ENCODE assay signal across 9 cellular contexts in genomic region chr6:136584290-136584689, GRCh38. TPM values are rescaled to one million over a fixed set of nuclear protein-coding genes. Genes with fewer than 3 reads are reported as not detected.
DNase-seq lines count a peak whose midpoint lies in the region; ATAC-seq and TF ChIP-seq lines count a peak whose summit lies in the region.
"Not testable (repeated sequence)": the region's sequence is repeated elsewhere in the genome, so short reads cannot be mapped to it uniquely, and the experiment has no call there.
"Had no signal": no experiment of that assay in that cellular context is flagged by ENCODE, and none has a peak within 500 bp of the region (broad histone marks: within the 10 kb centered on the region; RNA-seq: fewer than 3 reads in every experiment).

No MANE protein-coding gene starts in this region.

- not testable (repeated sequence) for H3K79me2 ChIP-seq in PC-9 (ENCODE audit: low read depth)

- H3K36me3 Mint-ChIP-seq in CD14-positive monocyte = peaks cover 75 to 88% of the 10 kb centered on the region in 2 donors
- H3K36me3 Mint-ChIP-seq in activated T-helper 17 cell treated with anti-CD3 and anti-CD28 coated beads, Interleukin-2, amount 50 U/mL, for 72 hours (ENCODE audit: low read depth) = peaks cover 94% of the 10 kb centered on the region
- H3K36me3 Mint-ChIP-seq in central memory CD8-positive, alpha-beta T cell (ENCODE audit: insufficient read depth) = peaks cover 37% of the 10 kb centered on the region

- ATAC-seq in activated T-helper 17 cell treated with anti-CD3 and anti-CD28 coated beads, Interleukin-2, amount 50 U/mL, for 72 hours (replicated peaks); central memory CD8-positive, alpha-beta T cell (replicated peaks; ENCODE audit: extremely low read depth, poor library complexity, severe bottlenecking); psoas muscle; aorta (ENCODE audit: low FRiP score): not testable (repeated sequence)

- not testable (repeated sequence) for H3K27me3 Mint-ChIP-seq in CD14-positive monocyte (ENCODE audit: low read depth in 3 of 3); activated T-helper 17 cell treated with anti-CD3 and anti-CD28 coated beads, Interleukin-2, amount 50 U/mL, for 72 hours; central memory CD8-positive, alpha-beta T cell

- not testable (repeated sequence) for H2AFZ ChIP-seq in PC-9

- TF ChIP-seq CTCF in CD14-positive monocyte (IDR thresholded peaks at IDR 0.05); PC-9 (conservative IDR thresholded peaks at IDR 0.05); esophagus squamous epithelium (IDR thresholded peaks at IDR 0.05); psoas muscle (IDR thresholded peaks at IDR 0.05); thyroid gland (IDR thresholded peaks at IDR 0.05): not testable (repeated sequence)

- not testable (repeated sequence) for H3K4me3 ChIP-seq in PC-9; esophagus squamous epithelium; psoas muscle; thyroid gland (replicated peaks in 1 of 3); aorta (ENCODE audit: low read length in 2 of 2)

- not testable (repeated sequence) for H3K27me3 ChIP-seq in PC-9 (ENCODE audit: insufficient read depth, low read depth); esophagus squamous epithelium; psoas muscle (ENCODE audit: insufficient read depth in 3 of 3, low read length in 2 of 3); thyroid gland; aorta (ENCODE audit: control insufficient read depth in 1 of 2, insufficient read depth in 2 of 2, low read length in 1 of 2)

- not testable (repeated sequence) for H3K4me2 ChIP-seq in PC-9

- peaks cover 23% of the 10 kb centered on the region for H3K4me1 ChIP-seq in PC-9 (replicated peaks; ENCODE audit: insufficient read depth)
- peaks cover 0 to 27% (median 3%) of the 10 kb centered on the region in 3 donors for H3K4me1 ChIP-seq in esophagus squamous epithelium
- peaks cover 25% of the 10 kb centered on the region for H3K4me1 ChIP-seq in psoas muscle
- H3K4me1 ChIP-seq in thyroid gland = peaks cover 0 to 20% of the 10 kb centered on the region in 2 donors
- not testable (repeated sequence) for H3K4me1 ChIP-seq in aorta (ENCODE audit: control insufficient read depth in 1 of 2, insufficient read depth in 2 of 2, low read length in 2 of 2)

- not testable (repeated sequence) for H4K20me1 ChIP-seq in PC-9 (ENCODE audit: insufficient read depth)

- H3K36me3 ChIP-seq in PC-9 (ENCODE audit: low read depth) (peaks cover 34% of the 10 kb centered on the region), esophagus squamous epithelium (peaks cover 0 to 59% (median 7%) of the 10 kb centered on the region in 3 donors), psoas muscle (ENCODE audit: insufficient read depth in 1 of 2, low read depth in 1 of 2) (peaks cover 0 to 16% of the 10 kb centered on the region in 2 donors), thyroid gland (peaks cover 10 to 23% of the 10 kb centered on the region in 2 donors)
- H3K36me3 ChIP-seq in aorta (ENCODE audit: control insufficient read depth in 1 of 2, insufficient read depth in 2 of 2, low read length in 1 of 2) = not testable (repeated sequence)

- H3K27ac ChIP-seq in PC-9 = peak overlapping the region; percentile 66; the same call in 1 of the 2 replicates
- peak overlapping the region in 3 of 4 donors; percentile 61 to 81 (median 64) for H3K27ac ChIP-seq in esophagus squamous epithelium
- H3K27ac ChIP-seq in psoas muscle = peak overlapping the region; percentile 78
- H3K27ac ChIP-seq in thyroid gland = peak overlapping the region in 2 of 3 donors; percentile 55 to 62
- peak overlapping the region; percentile 63 to 78 for H3K27ac ChIP-seq in aorta (ENCODE audit: low read depth in 1 of 2, low read length in 2 of 2)

- H3K9me3 ChIP-seq in PC-9 (ENCODE audit: insufficient read depth, low read depth); esophagus squamous epithelium; psoas muscle; thyroid gland; aorta (ENCODE audit: control insufficient read depth, low read length): not testable (repeated sequence)

- DNase-seq in CD14-positive monocyte (ENCODE audit: low spot score); PC-9; central memory CD8-positive, alpha-beta T cell (ENCODE audit: low spot score in 2 of 2); esophagus squamous epithelium (lab: John Stamatoyannopoulos, UW); psoas muscle; thyroid gland; aorta: not testable (repeated sequence)

- H3K9me3 Mint-ChIP-seq in CD14-positive monocyte; activated T-helper 17 cell treated with anti-CD3 and anti-CD28 coated beads, Interleukin-2, amount 50 U/mL, for 72 hours; central memory CD8-positive, alpha-beta T cell: not testable (repeated sequence)

- peak overlapping the region; percentile 91 to 97 (median 94) for H3K27ac Mint-ChIP-seq in CD14-positive monocyte
- H3K27ac Mint-ChIP-seq in activated T-helper 17 cell treated with anti-CD3 and anti-CD28 coated beads, Interleukin-2, amount 50 U/mL, for 72 hours = peak overlapping the region; percentile 39
- H3K27ac Mint-ChIP-seq in central memory CD8-positive, alpha-beta T cell (ENCODE audit: low read depth) = peak overlapping the region; percentile 64

- peaks cover 13% of the 10 kb centered on the region for H3F3A ChIP-seq in PC-9 (ENCODE audit: insufficient read depth, low read depth)

- not testable (repeated sequence) for BruUV-seq in PC-9 (replicated peaks; lab: Mats Ljungman, UMichigan)

- CTCF ChIA-PET in PC-9 (lab: Charles Lee) = interaction anchor here (0.9 kb wide), 1 partner anchor 208 kb away, joined by 4 read pairs; the partner anchor contains the start of gene MAP3K5

- POLR2A ChIA-PET in PC-9 (lab: Charles Lee; ENCODE audit: unreplicated experiment) = interaction anchor here (0.6 kb wide), 1 partner anchor 1324 kb away, joined by 9 read pairs; no protein-coding TSS in a partner anchor

- 81 to 88% methylated on average over 5 of the region's 5 CpGs for WGBS in esophagus squamous epithelium, 2 donors
- 79 to 96% (median 86%) methylated on average over 5 of the region's 5 CpGs for WGBS in psoas muscle, 3 donors
- WGBS in thyroid gland, 2 donors = 88 to 95% methylated on average over 5 of the region's 5 CpGs
- 89 to 90% methylated on average over 5 of the region's 5 CpGs for WGBS in aorta, 2 donors

- H3K4me1 Mint-ChIP-seq in CD14-positive monocyte; activated T-helper 17 cell treated with anti-CD3 and anti-CD28 coated beads, Interleukin-2, amount 50 U/mL, for 72 hours; central memory CD8-positive, alpha-beta T cell: not testable (repeated sequence)

- H3K9me2 ChIP-seq in PC-9 (ENCODE audit: insufficient read depth) = not testable (repeated sequence)

- TF ChIP-seq POLR2A in esophagus squamous epithelium (IDR thresholded peaks at IDR 0.05); thyroid gland (IDR thresholded peaks at IDR 0.05): not testable (repeated sequence)

- not testable (repeated sequence) for H3K4me3 Mint-ChIP-seq in CD14-positive monocyte; activated T-helper 17 cell treated with anti-CD3 and anti-CD28 coated beads, Interleukin-2, amount 50 U/mL, for 72 hours; central memory CD8-positive, alpha-beta T cell

- intact Hi-C loops in CD14-positive monocyte (cut with micrococcal nuclease) (loop anchor here (10.0 kb wide), 2 partner anchors 61 to 211 kb away; partner anchors contain the start of gene MAP3K5 (in 1 of the 2)), esophagus squamous epithelium (cut with DNase I) (loop anchor here (10.0 kb wide), 2 partner anchors 61 to 211 kb away; partner anchors contain the start of gene MAP3K5), psoas muscle (cut with DNase I) (loop anchor here in 1 of 2 donors (5.0 to 10.0 kb wide), 2 partner anchors 208 to 1061 kb away; partner anchors contain the start of gene MAP3K5), thyroid gland (cut with DNase I) (loop anchor here (5.0 to 10.0 kb wide), 2 partner anchors 61 to 208 kb away; partner anchors contain the start of gene MAP3K5), aorta (cut with DNase I) (loop anchor here in 1 of 2 donors (10.0 kb wide), 1 partner anchor 631 kb away; the partner anchor contains the start of gene IFNGR1)
- intact Hi-C loops in PC-9 (cut with micrococcal nuclease; ENCODE audit: unreplicated experiment) = not testable (repeated sequence)

RNA-seq across cellular contexts. Expression of gene MAP7, which starts 34.1 kb away (rescaled TPM):
- polyA plus RNA-seq in CD14-positive monocyte = 1 to 10 TPM; 1.2 to 1.6 TPM
- 27.5 and 33.7 TPM in 2 replicates for total RNA-seq in PC-9 (2021)
- 1 to 10 TPM in 1 of 2 donors, under 1 TPM in 1; 0.76 to 1.2 TPM for total RNA-seq in activated T-helper 17 cell treated with anti-CD3 and anti-CD28 coated beads, Interleukin-2, amount 50 U/mL, for 72 hours
- 10 to 100 TPM; 18.3 to 33.0 (median 28.2) TPM for total RNA-seq in esophagus squamous epithelium
- total RNA-seq in psoas muscle = under 1 TPM; 0.32 to 0.94 (median 0.62) TPM
- polyA plus RNA-seq in psoas muscle = under 1 TPM; 0.10 to 0.20 (median 0.10) TPM
- 10 to 100 TPM; 24.5 to 46.0 (median 36.0) TPM for total RNA-seq in thyroid gland
- 1 to 10 TPM; 2.5 to 3.3 TPM for total RNA-seq in aorta
- 1 to 10 TPM; 3.4 to 5.3 TPM for polyA plus RNA-seq in aorta
- total RNA-seq: G401 had no signal

Comparison
In these comparisons a context has a peak if more than half of its experiments do, and no peak if none do; other contexts are left out.
1. H3K27ac Mint-ChIP-seq: peak in every context shown above with its lines; median percentile 94 in CD14-positive monocyte; 64 in central memory CD8-positive, alpha-beta T cell; 39 in activated T-helper 17 cell treated with anti-CD3 and anti-CD28 coated beads, Interleukin-2, amount 50 U/mL, for 72 hours.